ENCODE assay signal across 19 cellular contexts in genomic region chr4:139219450-139220055, GRCh38.
"Had no signal": no experiment of that assay in that cellular context is flagged by ENCODE, and none has a peak within 500 bp of the region (broad histone marks: within the 10 kb centered on the region; RNA-seq: fewer than 3 reads in every experiment).

No MANE protein-coding gene starts in this region.

- H3K4me1 Mint-ChIP-seq: nephron progenitor cell had no signal

- H3K36me3 Mint-ChIP-seq: naive thymus-derived CD4-positive, alpha-beta T cell; type B pancreatic cell had no signal

- H3K9me3 ChIP-seq: prostate gland, right lobe of liver, suprapubic skin, thyroid gland had no signal

- H3K9me3 Mint-ChIP-seq: naive thymus-derived CD4-positive, alpha-beta T cell; nephron progenitor cell; type B pancreatic cell had no signal

- ATAC-seq: esophagus mucosa; heart left ventricle; naive thymus-derived CD4-positive, alpha-beta T cell; right lobe of liver had no signal

- H3K27me3 ChIP-seq: dorsolateral prefrontal cortex, heart left ventricle, right lobe of liver, suprapubic skin, thyroid gland had no signal

- H3K4me3 ChIP-seq: dorsolateral prefrontal cortex, heart left ventricle, prostate gland, right lobe of liver, suprapubic skin, thyroid gland had no signal

- DNase-seq: cortex of kidney; dorsolateral prefrontal cortex; effector CD8-positive, alpha-beta T cell; heart left ventricle; hippocampal formation; kidney glomerular epithelial cell; naive thymus-derived CD4-positive, alpha-beta T cell; nephron progenitor cell; right lobe of liver; stimulated activated CD4-positive, alpha-beta T cell treated with anti-CD3 and anti-CD28 coated beads, Interleukin-15, amount 100 ng/mL, for 24 hours; stimulated activated CD4-positive, alpha-beta T cell treated with anti-CD3 and anti-CD28 coated beads, Interleukin-1b, Interleukin-23, amount 100 ng/mL, for 48 hours; stimulated activated CD4-positive, alpha-beta T cell treated with anti-CD3 and anti-CD28 coated beads, Interleukin-4, amount 100 ng/mL, for 24 hours; stimulated activated naive CD4-positive, alpha-beta T cell treated with Interleukin-2 at 50 U/mL for 16 hours; thyroid gland had no signal

- H3K27ac Mint-ChIP-seq: nephron progenitor cell, type B pancreatic cell had no signal

- H3K4me3 Mint-ChIP-seq: naive thymus-derived CD4-positive, alpha-beta T cell; nephron progenitor cell; type B pancreatic cell had no signal

- H3K36me3 ChIP-seq: heart left ventricle, prostate gland, right lobe of liver, suprapubic skin, thyroid gland had no signal

- H3K4me1 ChIP-seq: parathyroid adenoma, prostate gland, right lobe of liver, suprapubic skin, thyroid gland had no signal

- H3K27ac ChIP-seq: dorsolateral prefrontal cortex, heart left ventricle, parathyroid adenoma, prostate gland, right lobe of liver, suprapubic skin, thyroid gland had no signal

- H3K9ac ChIP-seq: parathyroid adenoma had no signal
